In genomic region chr10:96488161-96488935, GRCh38 we compare ENCODE assay signal across 1 cellular context.
TF ChIP-seq lines count a peak whose summit lies in the region.

No MANE protein-coding gene starts in this region.

TF ChIP-seq in H1, 55 proteins besides CTCF, POLR2A, EP300 and RAD21 (continued from another document):
- TF ChIP-seq SIX5 (IDR thresholded peaks at IDR 0.05; ENCODE audit: low read depth, low read length) (no peak), CHD7 (IDR thresholded peaks at IDR 0.05; ENCODE audit: insufficient replicate concordance, low read length) (no peak), USF2 (IDR thresholded peaks at IDR 0.05; ENCODE audit: low read length) (no peak), SUZ12 (IDR thresholded peaks at IDR 0.05; ENCODE audit: low read length) (no peak), GABPA (IDR thresholded peaks at IDR 0.05; ENCODE audit: borderline replicate concordance, insufficient read depth, low read length) (no peak), SRF (IDR thresholded peaks at IDR 0.05; ENCODE audit: low read depth, low read length) (no peak)
